26 cellular contexts compared by ENCODE assay signal in genomic region chr10:5482016-5482415, GRCh38. TPM values are rescaled to one million over a fixed set of nuclear protein-coding genes. Genes with fewer than 3 reads are reported as not detected.
"Had no signal": no experiment of that assay in that cellular context is flagged by ENCODE, and none has a peak within 500 bp of the region (broad histone marks: within the 10 kb centered on the region; RNA-seq: fewer than 3 reads in every experiment).

No MANE protein-coding gene starts in this region.

- H3K4me3 ChIP-seq: esophagus muscularis mucosa, gastrocnemius medialis, lung, psoas muscle, right lobe of liver, skin epidermis, stomach, thoracic aorta, transverse colon had no signal

- H3K4me3 Mint-ChIP-seq: naive B cell, nephron progenitor cell had no signal

- ATAC-seq: gastrocnemius medialis, left colon, left ventricle myocardium superior, psoas muscle, right lobe of liver had no signal

- H3K36me3 ChIP-seq: esophagus muscularis mucosa, gastrocnemius medialis, neutrophil, right lobe of liver, stomach, thoracic aorta, transverse colon had no signal

- H3K9me3 ChIP-seq: esophagus muscularis mucosa, gastrocnemius medialis, neutrophil, psoas muscle, right lobe of liver, stomach, thoracic aorta, transverse colon had no signal

- FAIRE-seq: colon had no signal

- DNase-seq: cerebellar nuclear complex; dermis blood vessel endothelial cell; effector CD4-positive, alpha-beta T cell; gastrocnemius medialis; left ventricle myocardium superior; mesenchymal stem cell; naive B cell; nephron progenitor cell; psoas muscle; retina; right lobe of liver; stimulated activated naive CD4-positive, alpha-beta T cell; stomach; substantia nigra; transverse colon had no signal

- H3K9me3 Mint-ChIP-seq: naive B cell, nephron progenitor cell had no signal

- H3K4me1 ChIP-seq: esophagus muscularis mucosa, gastrocnemius medialis, psoas muscle, right lobe of liver had no signal

- H3K27ac ChIP-seq: esophagus muscularis mucosa, gastrocnemius medialis, neutrophil, psoas muscle, right lobe of liver, skin epidermis, stomach, thoracic aorta, transverse colon had no signal

- H3K36me3 Mint-ChIP-seq: naive B cell had no signal

- H3K27me3 ChIP-seq: esophagus muscularis mucosa, gastrocnemius medialis, neutrophil, right lobe of liver, stomach, transverse colon had no signal

RNA-seq across cellular contexts. Expression of gene CALML5, which starts 17.4 kb away (rescaled TPM):
- total RNA-seq: dermis blood vessel endothelial cell, esophagus muscularis mucosa, fibroblast of villous mesenchyme, gastrocnemius medialis, kidney epithelial cell, left colon, left ventricle myocardium superior, lung, osteoblast, psoas muscle, right lobe of liver, transverse colon, urinary bladder had no signal
- polyA plus RNA-seq: lung, psoas muscle, urinary bladder had no signal

RNA-seq across cellular contexts. Expression of gene CALML3, which starts 42.7 kb away (rescaled TPM):
- total RNA-seq: dermis blood vessel endothelial cell, esophagus muscularis mucosa, fibroblast of villous mesenchyme, gastrocnemius medialis, kidney epithelial cell, left ventricle myocardium superior, osteoblast, psoas muscle, stomach, thoracic aorta, transverse colon, urinary bladder had no signal
- polyA plus RNA-seq: urinary bladder had no signal
